Comparison of ENCODE assay signal across 27 cellular contexts in genomic region chr18:78414302-78414701, GRCh38.
"Had no signal": no experiment of that assay in that cellular context is flagged by ENCODE, and none has a peak within 500 bp of the region (broad histone marks: within the 10 kb centered on the region; RNA-seq: fewer than 3 reads in every experiment).

No MANE protein-coding gene starts in this region.

- ATAC-seq: stimulated activated effector memory CD8-positive, alpha-beta T cell treated with anti-CD3 and anti-CD28 coated beads, Interleukin-12 subunit alpha, Interleukin-12 subunit beta, amount 100 ng/mL, for 72 hours; stimulated activated memory B cell treated with anti-CD40 and anti-IgM and Interleukin-4, amounts not matched to agents 10 μg/mL and 1 μg/mL and 100 μg/mL, for 72 hours; stimulated activated naive B cell treated with anti-CD40 and anti-IgM and Interleukin-4, amounts not matched to agents 10 μg/mL and 1 μg/mL and 100 μg/mL, for 72 hours; stimulated activated naive CD8-positive, alpha-beta T cell treated with anti-CD3 and anti-CD28 coated beads, Interleukin-15, amount 100 ng/mL, for 72 hours; stimulated activated naive CD8-positive, alpha-beta T cell treated with anti-CD3 and anti-CD28 coated beads, Interleukin-15, Interleukin-2, amounts not matched to agents 100 U/mL and 50 U/mL, for 24 hours had no signal

- H3K27ac Mint-ChIP-seq: stimulated activated effector memory CD8-positive, alpha-beta T cell treated with anti-CD3 and anti-CD28 coated beads, Interleukin-12 subunit alpha, Interleukin-12 subunit beta, amount 100 ng/mL, for 72 hours; stimulated activated memory B cell treated with anti-CD40 and anti-IgM and Interleukin-4, amounts not matched to agents 10 μg/mL and 1 μg/mL and 100 μg/mL, for 72 hours; stimulated activated naive B cell treated with anti-CD40 and anti-IgM and Interleukin-4, amounts not matched to agents 10 μg/mL and 1 μg/mL and 100 μg/mL, for 72 hours; stimulated activated naive CD8-positive, alpha-beta T cell treated with anti-CD3 and anti-CD28 coated beads, Interleukin-15, amount 100 ng/mL, for 72 hours; stimulated activated naive CD8-positive, alpha-beta T cell treated with anti-CD3 and anti-CD28 coated beads, Interleukin-15, Interleukin-2, amounts not matched to agents 100 ng/mL and 50 ng/mL, for 24 hours; type B pancreatic cell had no signal

- H3K27ac ChIP-seq: stomach, suprapubic skin, testis, thoracic aorta, thyroid gland, tibial artery, tibial nerve, transverse colon, upper lobe of left lung, uterus, vagina had no signal

- H3K9me3 ChIP-seq: stomach, suprapubic skin, testis, thoracic aorta, thyroid gland, tibial artery, tibial nerve, transverse colon, upper lobe of left lung, uterus, vagina had no signal

- H3K4me1 Mint-ChIP-seq: stimulated activated effector memory CD8-positive, alpha-beta T cell treated with anti-CD3 and anti-CD28 coated beads, Interleukin-12 subunit alpha, Interleukin-12 subunit beta, amount 100 ng/mL, for 72 hours; stimulated activated memory B cell treated with anti-CD40 and anti-IgM and Interleukin-4, amounts not matched to agents 10 μg/mL and 1 μg/mL and 100 μg/mL, for 72 hours; stimulated activated naive B cell treated with anti-CD40 and anti-IgM and Interleukin-4, amounts not matched to agents 10 μg/mL and 1 μg/mL and 100 μg/mL, for 72 hours; stimulated activated naive CD8-positive, alpha-beta T cell treated with anti-CD3 and anti-CD28 coated beads, Interleukin-15, amount 100 ng/mL, for 72 hours had no signal

- H3K9me3 Mint-ChIP-seq: stimulated activated memory B cell treated with anti-CD40 and anti-IgM and Interleukin-4, amounts not matched to agents 10 μg/mL and 1 μg/mL and 100 μg/mL, for 72 hours; stimulated activated naive B cell treated with anti-CD40 and anti-IgM and Interleukin-4, amounts not matched to agents 10 μg/mL and 1 μg/mL and 100 μg/mL, for 72 hours; stimulated activated naive CD8-positive, alpha-beta T cell treated with anti-CD3 and anti-CD28 coated beads, Interleukin-15, amount 100 ng/mL, for 72 hours; stimulated activated naive CD8-positive, alpha-beta T cell treated with anti-CD3 and anti-CD28 coated beads, Interleukin-15, Interleukin-2, amounts not matched to agents 100 ng/mL and 50 ng/mL, for 24 hours; type B pancreatic cell had no signal

- H3K36me3 Mint-ChIP-seq: stimulated activated effector memory CD8-positive, alpha-beta T cell treated with anti-CD3 and anti-CD28 coated beads, Interleukin-12 subunit alpha, Interleukin-12 subunit beta, amount 100 ng/mL, for 72 hours; stimulated activated memory B cell treated with anti-CD40 and anti-IgM and Interleukin-4, amounts not matched to agents 10 μg/mL and 1 μg/mL and 100 μg/mL, for 72 hours; stimulated activated naive B cell treated with anti-CD40 and anti-IgM and Interleukin-4, amounts not matched to agents 10 μg/mL and 1 μg/mL and 100 μg/mL, for 72 hours; type B pancreatic cell had no signal

- H3K4me3 Mint-ChIP-seq: stimulated activated effector memory CD8-positive, alpha-beta T cell treated with anti-CD3 and anti-CD28 coated beads, Interleukin-12 subunit alpha, Interleukin-12 subunit beta, amount 100 ng/mL, for 72 hours; stimulated activated memory B cell treated with anti-CD40 and anti-IgM and Interleukin-4, amounts not matched to agents 10 μg/mL and 1 μg/mL and 100 μg/mL, for 72 hours; stimulated activated naive B cell treated with anti-CD40 and anti-IgM and Interleukin-4, amounts not matched to agents 10 μg/mL and 1 μg/mL and 100 μg/mL, for 72 hours; stimulated activated naive CD8-positive, alpha-beta T cell treated with anti-CD3 and anti-CD28 coated beads, Interleukin-15, amount 100 ng/mL, for 72 hours; stimulated activated naive CD8-positive, alpha-beta T cell treated with anti-CD3 and anti-CD28 coated beads, Interleukin-15, Interleukin-2, amounts not matched to agents 100 ng/mL and 50 ng/mL, for 24 hours; type B pancreatic cell had no signal

- H3K27me3 ChIP-seq: stomach, suprapubic skin, testis, thyroid gland, tibial artery, tibial nerve, transverse colon, upper lobe of left lung, uterus, vagina had no signal

- DNase-seq: stimulated activated CD4-positive, alpha-beta T cell treated with anti-CD3 and anti-CD28 coated beads, Interleukin-2, amount 100 ng/mL, for 48 hours; stimulated activated CD4-positive, alpha-beta T cell treated with anti-CD3 and anti-CD28 coated beads, Interleukin-4, amount 100 ng/mL, for 1 hour; stimulated activated CD4-positive, alpha-beta T cell treated with anti-CD3 and anti-CD28 coated beads, Interleukin-4, amount 100 ng/mL, for 24 hours; stimulated activated CD4-positive, alpha-beta T cell treated with anti-CD3 and anti-CD28 coated beads, Interleukin-4, amount 100 ng/mL, for 4 hours; stimulated activated CD8-positive, alpha-beta memory T cell treated with anti-CD3 and anti-CD28 coated beads, Interleukin-4, amount 100 ng/mL, for 48 hours; stimulated activated naive B cell treated with anti-CD40 and anti-IgM and Interleukin-4, amounts not matched to agents 10 μg/mL and 1 μg/mL and 100 μg/mL, for 72 hours; stimulated activated naive CD4-positive, alpha-beta T cell; stimulated activated naive CD4-positive, alpha-beta T cell treated with Interleukin-2 at 50 U/mL for 16 hours; stimulated activated naive CD8-positive, alpha-beta T cell treated with anti-CD3 and anti-CD28 coated beads, Interleukin-15, amount 100 ng/mL, for 72 hours; stimulated activated naive CD8-positive, alpha-beta T cell treated with anti-CD3 and anti-CD28 coated beads, Interleukin-15, Interleukin-2, amounts not matched to agents 100 U/mL and 50 U/mL, for 24 hours; stomach; substantia nigra; testis; thyroid gland; tibial artery; transverse colon; trophoblast cell; upper lobe of left lung; uterus had no signal

- H3K36me3 ChIP-seq: stomach, suprapubic skin, thoracic aorta, thyroid gland, tibial artery, tibial nerve, transverse colon, upper lobe of left lung, uterus, vagina had no signal

- H3K4me3 ChIP-seq: stomach, suprapubic skin, testis, thoracic aorta, thyroid gland, tibial artery, tibial nerve, transverse colon, upper lobe of left lung, uterus, vagina had no signal

- H3K4me1 ChIP-seq: stomach, suprapubic skin, testis, thyroid gland, tibial artery, transverse colon, upper lobe of left lung, uterus, vagina had no signal

- H3K27me3 Mint-ChIP-seq: stimulated activated memory B cell treated with anti-CD40 and anti-IgM and Interleukin-4, amounts not matched to agents 10 μg/mL and 1 μg/mL and 100 μg/mL, for 72 hours; stimulated activated naive CD8-positive, alpha-beta T cell treated with anti-CD3 and anti-CD28 coated beads, Interleukin-15, Interleukin-2, amounts not matched to agents 100 ng/mL and 50 ng/mL, for 24 hours had no signal
